Comparison of ENCODE assay signal across 1 cellular context in genomic region chr10:71374481-71375233, GRCh38.
TF ChIP-seq lines count a peak whose summit lies in the region.

No MANE protein-coding gene starts in this region.

TF ChIP-seq in GM23338, 12 proteins besides CTCF, POLR2A, EP300 and RAD21 (continued from another document):
- TF ChIP-seq ZNF462 (CRISPR knock-in tag; IDR thresholded peaks at IDR 0.05), result no peak
- no peak for TF ChIP-seq STAT1 (IDR thresholded peaks at IDR 0.05; ENCODE audit: unreplicated experiment)
- no peak for TF ChIP-seq POLR2AphosphoS5 (IDR thresholded peaks at IDR 0.05; ENCODE audit: low read depth)
- TF ChIP-seq EZH2 (IDR thresholded peaks at IDR 0.05; ENCODE audit: low read depth, unreplicated experiment), result no peak
- no peak for TF ChIP-seq CREB1 (CRISPR knock-in tag; IDR thresholded peaks at IDR 0.05; ENCODE audit: low read depth)
- TF ChIP-seq ZNF331 (CRISPR knock-in tag; IDR thresholded peaks at IDR 0.05; ENCODE audit: low read depth), result no peak
